Comparison of ENCODE assay signal across 9 cellular contexts in genomic region chr1:9826087-9826486, GRCh38. TPM values are rescaled to one million over a fixed set of nuclear protein-coding genes. Genes with fewer than 3 reads are reported as not detected.
DNase-seq lines count a peak whose midpoint lies in the region; ATAC-seq, FAIRE-seq and TF ChIP-seq lines count a peak whose summit lies in the region.
"Had no signal": no experiment of that assay in that cellular context is flagged by ENCODE, and none has a peak within 500 bp of the region (broad histone marks: within the 10 kb centered on the region; RNA-seq: fewer than 3 reads in every experiment).

No MANE protein-coding gene starts in this region.

- no peak overlapping the region for H3K9ac ChIP-seq in K562 (ENCODE audit: insufficient read depth in 1 of 2, low read depth in 2 of 2, low read length in 2 of 2)

- no peaks in the 10 kb centered on the region for H3K9me3 ChIP-seq in K562 (replicated peaks; ENCODE audit: control insufficient read depth, insufficient read depth, low read depth, low read length)
- H3K9me3 ChIP-seq in muscle layer of duodenum (ENCODE audit: control insufficient read depth in 1 of 2, low read length in 2 of 2), result no peaks in the 10 kb centered on the region
- H3K9me3 ChIP-seq in thyroid gland, result no peaks in the 10 kb centered on the region

- no peak overlapping the region for H3K27ac Mint-ChIP-seq in T-helper 1 cell treated with Interleukin-12 subunit alpha and Interleukin-12 subunit beta and Interleukin-4 antibody, amounts not matched to agents 30 μg/mL and 1 μg/mL, for 36 hours

- H3K4me3 Mint-ChIP-seq in T-helper 1 cell treated with Interleukin-12 subunit alpha and Interleukin-12 subunit beta and Interleukin-4 antibody, amounts not matched to agents 30 μg/mL and 1 μg/mL, for 36 hours, result peak overlapping the region; percentile 68

- peaks cover 16% of the 10 kb centered on the region for H3K79me2 ChIP-seq in K562 (ENCODE audit: control insufficient read depth, insufficient read depth, low read length)

- H4K20me1 ChIP-seq in K562 (replicated peaks; ENCODE audit: control insufficient read depth, insufficient read depth, low read length), result peaks cover 4% of the 10 kb centered on the region; the same call in 1 of the 2 replicates

- H3K4me2 ChIP-seq in K562 (ENCODE audit: insufficient read depth, low read length), result no peak overlapping the region

- CTCF ChIA-PET in K562 (lab: Yijun Ruan, JAX; ENCODE audit: low intra/inter-chr PET ratio), result no interaction called here

- no peak for TF ChIP-seq EP300 in K562 (IDR thresholded peaks at IDR 0.05; ENCODE audit: low read length)

- H3K36me3 Mint-ChIP-seq in T-helper 1 cell treated with Interleukin-12 subunit alpha and Interleukin-12 subunit beta and Interleukin-4 antibody, amounts not matched to agents 30 μg/mL and 1 μg/mL, for 36 hours (ENCODE audit: low read depth), result peaks cover 4% of the 10 kb centered on the region

- no peak for TF ChIP-seq RAD21 in K562 (CRISPR knock-in tag; conservative IDR thresholded peaks at IDR 0.05 in 1 of 2, IDR thresholded peaks at IDR 0.05 in 1 of 2)

- TF ChIP-seq POLR2A in K562 (conservative IDR thresholded peaks at IDR 0.05) (no peak), thyroid gland (IDR thresholded peaks at IDR 0.05) (no peak)

- H3K36me3 ChIP-seq in K562 (ENCODE audit: control insufficient read depth, insufficient read depth, low read length) (no peaks in the 10 kb centered on the region), muscle layer of duodenum (ENCODE audit: control insufficient read depth in 1 of 2, insufficient read depth in 2 of 2, low read length in 2 of 2) (no peaks in the 10 kb centered on the region), thyroid gland (no peaks in the 10 kb centered on the region)

- intact Hi-C loops in K562 (cut with micrococcal nuclease) (no loop called here), thyroid gland (cut with DNase I) (no loop called here)

- H3K4me1 ChIP-seq in K562 (replicated peaks in 1 of 2; ENCODE audit: control insufficient read depth in 2 of 2, insufficient read depth in 2 of 2, low read length in 2 of 2) (peaks cover 16 to 28% of the 10 kb centered on the region in 2 experiments), muscle layer of duodenum (ENCODE audit: control insufficient read depth in 1 of 2, insufficient read depth in 2 of 2, low read length in 2 of 2) (peaks cover 14 to 29% of the 10 kb centered on the region in 2 donors), thyroid gland (peaks cover 7 to 26% of the 10 kb centered on the region in 2 donors)

- ATAC-seq in K562, result no peak

- in situ Hi-C loops in K562 (cut with MboI), result no loop called here

- peaks cover 28% of the 10 kb centered on the region for H3K4me1 Mint-ChIP-seq in T-helper 1 cell treated with Interleukin-12 subunit alpha and Interleukin-12 subunit beta and Interleukin-4 antibody, amounts not matched to agents 30 μg/mL and 1 μg/mL, for 36 hours (ENCODE audit: low read depth)

- BruUV-seq in K562 (replicated peaks; lab: Mats Ljungman, UMichigan), result no TSS peak

- FAIRE-seq in K562 (lab: Jason Lieb, UNC), result no peak

- no peak overlapping the region for H3K4me3 ChIP-seq in K562
- H3K4me3 ChIP-seq in muscle layer of duodenum (ENCODE audit: low read depth in 1 of 2, low read length in 2 of 2), result peak overlapping the region in 1 of 2 donors; percentile 13
- H3K4me3 ChIP-seq in thyroid gland (replicated peaks in 1 of 3), result no peak overlapping the region

- H3K27me3 Mint-ChIP-seq in T-helper 1 cell treated with Interleukin-12 subunit alpha and Interleukin-12 subunit beta and Interleukin-4 antibody, amounts not matched to agents 30 μg/mL and 1 μg/mL, for 36 hours (ENCODE audit: low read depth), result peaks cover 3% of the 10 kb centered on the region

- POLR2A ChIA-PET in K562 (lab: Yijun Ruan, JAX), result interaction anchor here (1.1 to 1.2 kb wide), 2 partner anchors 10 to 12 kb away, joined by 3 read pairs; no protein-coding TSS in a partner anchor

- no peaks in the 10 kb centered on the region for H3K9me1 ChIP-seq in K562 (ENCODE audit: control insufficient read depth, insufficient read depth, low read length)

- H3K9me3 Mint-ChIP-seq in T-helper 1 cell treated with Interleukin-12 subunit alpha and Interleukin-12 subunit beta and Interleukin-4 antibody, amounts not matched to agents 30 μg/mL and 1 μg/mL, for 36 hours, result no peaks in the 10 kb centered on the region

- TF ChIP-seq CTCF in K562 (IDR thresholded peaks at IDR 0.05 in 2 of 3, conservative IDR thresholded peaks at IDR 0.05 in 1 of 3; ENCODE audit: insufficient read depth in 2 of 3, low read depth in 1 of 3, low read length in 3 of 3) (no peak), thyroid gland (IDR thresholded peaks at IDR 0.05) (no peak)

- 10% methylated on average over 3 of the region's 3 CpGs for WGBS in K562 (ENCODE audit: insufficient coverage, low coverage, missing lambda C conversion rate)
- WGBS in thyroid gland, 2 donors, result 90 to 91% methylated on average over 3 of the region's 3 CpGs

- H3K27me3 ChIP-seq in K562 (ENCODE audit: control insufficient read depth in 2 of 2, insufficient read depth in 2 of 2, low read length in 2 of 2), result peaks cover 11 to 43% of the 10 kb centered on the region in 2 experiments; a peak in 4 of 5 replicates
- no peaks in the 10 kb centered on the region for H3K27me3 ChIP-seq in muscle layer of duodenum (ENCODE audit: low read depth, low read length)
- no peaks in the 10 kb centered on the region for H3K27me3 ChIP-seq in thyroid gland

- DNase-seq in T-helper 1 cell, result no peak
- DNase-seq in K562 (ENCODE audit: extremely low read depth in 1 of 4, low spot score in 3 of 4), result no peak
- no peak for DNase-seq in thyroid gland
- no peak for DNase-seq in activated T-cell treated with anti-CD3 and anti-CD28 coated beads, Interleukin-2, amount 50 U/mL, for 48 hours
- DNase-seq in OCI-M1 (lab: John Stamatoyannopoulos, UW), result no peak
- no peak for DNase-seq in NCI-H446 (lab: John Stamatoyannopoulos, UW)
- DNase-seq: NCI-H1436 treated with DMSO at 0.1 percent for 48 hours had no signal

- H2AFZ ChIP-seq in K562 (ENCODE audit: low read depth, low read length), result no peak overlapping the region

- H3K27ac ChIP-seq in K562 (ENCODE audit: extremely low read depth, low read depth, low read length), result no peak overlapping the region
- H3K27ac ChIP-seq in muscle layer of duodenum (ENCODE audit: low read length), result peak overlapping the region; percentile 86
- peak overlapping the region; percentile 63 to 92 (median 63) for H3K27ac ChIP-seq in thyroid gland

TF ChIP-seq in K562, 482 proteins besides CTCF, POLR2A, EP300 and RAD21:
- TF ChIP-seq ZNF316 (IDR thresholded peaks at IDR 0.05) (peak; percentile 70), MBD2 (IDR thresholded peaks at IDR 0.05; ENCODE audit: borderline replicate concordance, low read depth) (no peak), LCOR (CRISPR knock-in tag; IDR thresholded peaks at IDR 0.05) (no peak), ZNF75A (CRISPR knock-in tag; IDR thresholded peaks at IDR 0.05) (no peak), C11orf30 (IDR thresholded peaks at IDR 0.05; ENCODE audit: low read depth) (peak; percentile 60)

RNA-seq across cellular contexts. Expression of gene CLSTN1, which starts 2.3 kb away (rescaled TPM):
- 28.6 and 38.8 TPM in 2 replicates for total RNA-seq in K562 (2011; cell fraction: chromatin; rRNA removed; ENCODE audit: low replicate concordance)
- 33.0 and 36.4 TPM in 2 replicates for total RNA-seq in K562 (2011; cell fraction: nucleolus; rRNA removed)
- 31.8 and 34.3 TPM in 2 replicates for total RNA-seq in K562 (2011; cell fraction: nucleoplasm; rRNA removed)
- 13.9 and 19.7 TPM in 2 replicates for total RNA-seq in K562 (2014; rRNA removed)
- total RNA-seq in K562 (2014; rRNA removed; fragmentation: Illumina TruSeq; extraction: Trizol), result 8.6 and 10.0 TPM in 2 replicates
- 13.3 and 13.5 TPM in 2 replicates for total RNA-seq in K562 (2015; rRNA removed; fragmentation: Illumina TruSeq; extraction: Trizol)
- total RNA-seq in K562 (2021), result 32.5 TPM in 2 replicates
- polyA plus RNA-seq in K562 (2011; rRNA removed), result 3.7 and 6.1 TPM in 2 replicates
- 4.9 and 6.7 TPM in 2 replicates for polyA plus RNA-seq in K562 (2011; cell fraction: cytosol; rRNA removed)
- 8.9 and 10.5 TPM in 2 replicates for polyA plus RNA-seq in K562 (2011; cell fraction: nucleus; rRNA removed)
- 28.2 and 42.9 TPM in 2 replicates for polyA plus RNA-seq in K562 (2012)
- 23.9 and 26.8 TPM in 2 replicates for polyA plus RNA-seq in K562 (2014; fragmentation: Illumina TruSeq; extraction: Trizol)
- polyA plus RNA-seq in K562 (2014; fragmentation: Nextera tagmentation; extraction: Ambion mirVana), result 1 to 10 TPM; 1.1 to 1.6 TPM
- 12.5 and 13.8 TPM in 2 replicates for polyA plus RNA-seq in K562 (2014; rRNA removed)
- polyA minus RNA-seq in K562 (2011; rRNA and poly(A)+ RNA removed), result 5.4 and 5.5 TPM in 2 replicates
- 11.1 and 17.9 TPM in 2 replicates for polyA minus RNA-seq in K562 (2011; cell fraction: cytosol; rRNA and poly(A)+ RNA removed)
- polyA minus RNA-seq in K562 (2011; cell fraction: nucleus; rRNA and poly(A)+ RNA removed), result 2.8 and 4.9 TPM in 2 replicates
- total RNA-seq in thyroid gland, result 10 to 100 TPM; 59.5 to 85.0 (median 81.5) TPM
